In genomic region chr7:3964980-3965606, GRCh38 we compare ENCODE assay signal across 1 cellular context.
TF ChIP-seq lines count a peak whose summit lies in the region.

No MANE protein-coding gene starts in this region.

TF ChIP-seq in HepG2, 621 proteins besides CTCF, POLR2A, EP300 and RAD21 (continued from another document):
- TF ChIP-seq ZBTB40 (IDR thresholded peaks at IDR 0.05) (no peak), ZBTB40 (CRISPR knock-in tag; IDR thresholded peaks at IDR 0.05) (peak; percentile 82; the same call in 1 of the 2 replicates)
TF ChIP-seq in HepG2: peak in this region for 1.
